In the genomic region with DNA sequence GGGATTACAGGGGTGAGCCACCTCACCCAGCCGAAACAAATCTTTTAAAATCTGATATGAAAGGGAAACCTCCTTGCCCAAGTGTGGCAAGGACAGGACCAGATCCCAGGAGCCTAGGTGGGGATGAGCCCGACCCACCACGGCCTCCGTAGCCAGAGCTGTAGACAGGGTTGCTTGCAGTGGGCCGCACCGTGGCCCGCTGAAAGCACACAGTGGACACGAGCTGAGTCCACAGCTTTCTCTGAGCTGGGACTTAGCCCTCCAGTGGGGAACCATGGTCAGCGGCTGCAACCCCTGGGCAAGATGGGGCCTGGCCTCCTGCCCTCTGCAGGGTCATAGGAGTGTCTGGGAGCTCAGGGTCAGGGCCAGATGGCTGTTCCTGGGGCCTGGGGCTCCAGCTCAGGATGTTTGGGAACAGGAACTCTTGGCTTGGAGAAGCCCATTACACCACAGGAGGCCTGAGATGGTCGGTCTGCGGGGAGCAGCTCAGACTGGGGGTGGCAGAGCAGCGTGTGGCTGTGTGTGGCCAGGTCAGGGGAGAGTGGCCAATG, we compare ENCODE assay signal across 22 cellular contexts. TPM values are rescaled to one million over a fixed set of nuclear protein-coding genes. Genes with fewer than 3 reads are reported as not detected.
DNase-seq lines count a peak whose midpoint lies in the region; ATAC-seq, FAIRE-seq and TF ChIP-seq lines count a peak whose summit lies in the region.
"Had no signal": no experiment of that assay in that cellular context is flagged by ENCODE, and none has a peak within 500 bp of the region (broad histone marks: within the 10 kb centered on the region; RNA-seq: fewer than 3 reads in every experiment).

No MANE protein-coding gene starts in this region.

- ATAC-seq in stimulated activated naive CD8-positive, alpha-beta T cell treated with anti-CD3 and anti-CD28 coated beads, Interleukin-15, amount 100 ng/mL, for 72 hours: peak; percentile 3
- ATAC-seq in stimulated activated naive CD8-positive, alpha-beta T cell treated with anti-CD3 and anti-CD28 coated beads, Interleukin-15, Interleukin-2, amounts not matched to agents 100 U/mL and 50 U/mL, for 24 hours: no peak
- ATAC-seq in HepG2 (peak; percentile 14), HG02981 (IDR thresholded peaks at IDR 0.05; ENCODE audit: unreplicated experiment) (no peak)
- ATAC-seq: HCT116 had no signal

- H3K36me3 Mint-ChIP-seq in T-helper 2 cell treated with Interferon-gamma antibody and Interleukin-4, amounts not matched to agents 5 μg/mL and 100 μg/mL, for 36 hours (ENCODE audit: low read depth): no peaks in the 10 kb centered on the region

- H3K27ac ChIP-seq in HepG2 (ENCODE audit: extremely low read length, insufficient read depth, low read length) (no peak overlapping the region), A673 (ENCODE audit: low read depth, low read length, poor library complexity, severe bottlenecking) (no peak overlapping the region)
- H3K27ac ChIP-seq: C4-2B had no signal

- TF ChIP-seq RAD21 in HepG2 (CRISPR knock-in tag; IDR thresholded peaks at IDR 0.05): no peak

- no peaks in the 10 kb centered on the region for H3K9me3 Mint-ChIP-seq in T-helper 2 cell treated with Interferon-gamma antibody and Interleukin-4, amounts not matched to agents 5 μg/mL and 100 μg/mL, for 36 hours
- no peaks in the 10 kb centered on the region for H3K9me3 Mint-ChIP-seq in stimulated activated naive CD8-positive, alpha-beta T cell treated with anti-CD3 and anti-CD28 coated beads, Interleukin-15, amount 100 ng/mL, for 72 hours

- 89% methylated on average over 4 of the region's 12 CpGs for WGBS in HepG2 (ENCODE audit: low lambda C conversion rate)

- CTCF ChIA-PET in HepG2 (lab: Yijun Ruan, JAX; ENCODE audit: low intra/inter-chr PET ratio, low total read pairs): no interaction called here
- CTCF ChIA-PET in A673 (lab: Charles Lee): no interaction called here

- FAIRE-seq in HepG2 (lab: Jason Lieb, UNC): no peak
- FAIRE-seq: G401.6, GM12891, GM19239, RCC 7860 had no signal

- intact Hi-C loops in HepG2 (cut with micrococcal nuclease; ENCODE audit: unreplicated experiment) (no loop called here), A673 (cut with micrococcal nuclease; ENCODE audit: unreplicated experiment) (no loop called here)

- POLR2A ChIA-PET in HepG2 (lab: Yijun Ruan, JAX) (interaction anchor here (0.8 kb wide), 1 partner anchor 76 kb away, joined by 3 read pairs; no protein-coding TSS in a partner anchor), A673 (lab: Charles Lee; ENCODE audit: low non-redundant PET) (no interaction called here)

- TF ChIP-seq POLR2A in HepG2 (IDR thresholded peaks at IDR 0.05; ENCODE audit: insufficient read depth in 1 of 2, low read depth in 2 of 2, low read length in 2 of 2): no peak

- in situ Hi-C loops in HepG2 (cut with HindIII; ENCODE audit: extremely low pct_ligation_motif_present, low pct_unique_long_range_greater_than_20kb): loop anchor here (10.0 kb wide), 1 partner anchor 110 kb away; no protein-coding TSS in a partner anchor

- H2AFZ ChIP-seq in HepG2 (ENCODE audit: low read length): no peak overlapping the region

- DNase-seq in T-helper 2 cell treated with Interferon-gamma antibody and Interleukin-4, amounts not matched to agents 5 μg/mL and 100 μg/mL, for 36 hours (ENCODE audit: low spot score): no peak
- DNase-seq in T-helper 2 cell (no peak), HepG2 (ENCODE audit: low spot score) (no peak), NOMO-1 treated with dmso at 0.1 percent for 144 hours (lab: John Stamatoyannopoulos, UW; ENCODE audit: unreplicated experiment) (no peak), A673 (ENCODE audit: low spot score) (no peak)
- no peak for DNase-seq in stimulated activated naive CD8-positive, alpha-beta T cell treated with anti-CD3 and anti-CD28 coated beads, Interleukin-15, amount 100 ng/mL, for 72 hours
- DNase-seq in stimulated activated naive CD8-positive, alpha-beta T cell treated with anti-CD3 and anti-CD28 coated beads, Interleukin-15, Interleukin-2, amounts not matched to agents 100 U/mL and 50 U/mL, for 24 hours: no peak
- DNase-seq: 8988T, DMS79, MV-4-11, NCI-H1436 treated with DMSO at 0.1 percent for 48 hours, NCI-H2081, NCI-H524, SHP77 treated with DMSO at 0.1 percent for 48 hours had no signal

- H3K36me3 ChIP-seq in HepG2 (replicated peaks in 1 of 2; ENCODE audit: control insufficient read depth in 1 of 2, insufficient read depth in 2 of 2, low read length in 2 of 2) (no peaks in the 10 kb centered on the region), A673 (ENCODE audit: insufficient read depth, low read length, poor library complexity, severe bottlenecking) (no peaks in the 10 kb centered on the region)

- H3K27ac Mint-ChIP-seq in T-helper 2 cell treated with Interferon-gamma antibody and Interleukin-4, amounts not matched to agents 5 μg/mL and 100 μg/mL, for 36 hours: peak overlapping the region; percentile 53
- peak overlapping the region; percentile 5 to 95 for H3K27ac Mint-ChIP-seq in stimulated activated naive CD8-positive, alpha-beta T cell treated with anti-CD3 and anti-CD28 coated beads, Interleukin-15, amount 100 ng/mL, for 72 hours

- BruUV-seq in HepG2 (replicated peaks; lab: Mats Ljungman, UMichigan) (no TSS peak), A673 (replicated peaks; lab: Mats Ljungman, UMichigan) (no TSS peak)

- H3K27me3 Mint-ChIP-seq in T-helper 2 cell treated with Interferon-gamma antibody and Interleukin-4, amounts not matched to agents 5 μg/mL and 100 μg/mL, for 36 hours (ENCODE audit: low read depth): no peaks in the 10 kb centered on the region
- no peaks in the 10 kb centered on the region for H3K27me3 Mint-ChIP-seq in stimulated activated naive CD8-positive, alpha-beta T cell treated with anti-CD3 and anti-CD28 coated beads, Interleukin-15, amount 100 ng/mL, for 72 hours

- H3K27me3 ChIP-seq in HepG2 (ENCODE audit: control insufficient read depth in 1 of 2, insufficient read depth in 2 of 2, low read length in 2 of 2) (no peaks in the 10 kb centered on the region; a peak in 1 of 5 replicates), A673 (replicated peaks; ENCODE audit: insufficient read depth, low read depth, low read length, poor library complexity) (no peaks in the 10 kb centered on the region)

- peaks cover 2% of the 10 kb centered on the region for H3K4me1 Mint-ChIP-seq in T-helper 2 cell treated with Interferon-gamma antibody and Interleukin-4, amounts not matched to agents 5 μg/mL and 100 μg/mL, for 36 hours (ENCODE audit: low read depth)
- H3K4me1 Mint-ChIP-seq in stimulated activated naive CD8-positive, alpha-beta T cell treated with anti-CD3 and anti-CD28 coated beads, Interleukin-15, amount 100 ng/mL, for 72 hours: peaks cover 19% of the 10 kb centered on the region

- no peaks in the 10 kb centered on the region for H3K79me2 ChIP-seq in HepG2 (ENCODE audit: insufficient read depth, low read length)

- no peak overlapping the region for H3K4me3 Mint-ChIP-seq in T-helper 2 cell treated with Interferon-gamma antibody and Interleukin-4, amounts not matched to agents 5 μg/mL and 100 μg/mL, for 36 hours
- H3K4me3 Mint-ChIP-seq in stimulated activated naive CD8-positive, alpha-beta T cell treated with anti-CD3 and anti-CD28 coated beads, Interleukin-15, amount 100 ng/mL, for 72 hours: no peak overlapping the region

- TF ChIP-seq CTCF in HepG2 (CRISPR knock-in tag; IDR thresholded peaks at IDR 0.05) (0 out of 2 replicates have a peak, but pooled peaks have one; percentile 8), A673 (conservative IDR thresholded peaks at IDR 0.05; ENCODE audit: low read depth, low read length) (no peak)

- peaks cover 24% of the 10 kb centered on the region for H3K4me1 ChIP-seq in HepG2 (ENCODE audit: insufficient read depth, low read length)
- no peaks in the 10 kb centered on the region for H3K4me1 ChIP-seq in A673 (ENCODE audit: insufficient read depth, low read length, poor library complexity, severe bottlenecking)

- H3K9ac ChIP-seq in HepG2 (ENCODE audit: insufficient read depth, low read depth, low read length): no peak overlapping the region

- no peak for TF ChIP-seq EP300 in HepG2 (IDR thresholded peaks at IDR 0.05; ENCODE audit: low read depth in 2 of 2, low read length in 2 of 2)
- TF ChIP-seq EP300 in HepG2 (CRISPR knock-in tag; IDR thresholded peaks at IDR 0.05; ENCODE audit: borderline replicate concordance): no peak

- H3K4me2 ChIP-seq in HepG2 (ENCODE audit: low read depth, low read length): no peak overlapping the region

- H3K4me3 ChIP-seq in HepG2 (replicated peaks in 1 of 3; ENCODE audit: insufficient read depth in 1 of 3, low read depth in 2 of 3, low read length in 3 of 3): no peak overlapping the region
- no peak overlapping the region for H3K4me3 ChIP-seq in A673 (ENCODE audit: low read depth, low read length, poor library complexity, severe bottlenecking)

- no peaks in the 10 kb centered on the region for H4K20me1 ChIP-seq in HepG2 (ENCODE audit: insufficient read depth, low read length)

- H3K9me3 ChIP-seq in HepG2 (ENCODE audit: low read length) (no peaks in the 10 kb centered on the region), A673 (ENCODE audit: low read depth, low read length, poor library complexity, severe bottlenecking) (no peaks in the 10 kb centered on the region)

RNA-seq across cellular contexts. Expression of gene GP9, which starts 24.7 kb away (rescaled TPM):
- total RNA-seq in HepG2 (2016; rRNA removed; fragmentation: Illumina TruSeq; extraction: Trizol) (not detected in 2 replicates), A673 (2021) (not detected in 2 replicates)
- total RNA-seq in HepG2 (2016; cell fraction: cytosol; rRNA removed; fragmentation: Illumina TruSeq; extraction: Trizol; ENCODE audit: low read depth): not detected in 2 replicates
- not detected in 2 replicates for total RNA-seq in HepG2 (2016; cell fraction: insoluble cytoplasmic fraction; rRNA removed; fragmentation: Illumina TruSeq; extraction: Trizol)
- not detected in 2 replicates for total RNA-seq in HepG2 (2016; cell fraction: membrane; rRNA removed; fragmentation: Illumina TruSeq; extraction: Trizol)
- not detected in 2 replicates for total RNA-seq in HepG2 (2016; cell fraction: nucleus; rRNA removed; fragmentation: Illumina TruSeq; extraction: Trizol)
- polyA plus RNA-seq in HepG2 (2011; rRNA removed): not detected in 2 replicates
- polyA plus RNA-seq in HepG2 (2011; cell fraction: cytosol; rRNA removed): not detected in 2 replicates
- not detected in 2 replicates for polyA plus RNA-seq in HepG2 (2011; cell fraction: nucleus; rRNA removed)
- polyA plus RNA-seq in HepG2 (2012): not detected in 2 replicates
- polyA plus RNA-seq in HepG2 (2016; cell fraction: cytosol; fragmentation: Illumina TruSeq; extraction: Trizol; ENCODE audit: low read depth): not detected in 2 replicates
- polyA plus RNA-seq in HepG2 (2016; cell fraction: insoluble cytoplasmic fraction; fragmentation: Illumina TruSeq; extraction: Trizol; ENCODE audit: low read depth): not detected in 2 replicates
- not detected in 2 replicates for polyA plus RNA-seq in HepG2 (2016; cell fraction: membrane; fragmentation: Illumina TruSeq; extraction: Trizol; ENCODE audit: low read depth)
- polyA plus RNA-seq in HepG2 (2016; cell fraction: nucleus; fragmentation: Illumina TruSeq; extraction: Trizol; ENCODE audit: insufficient read depth, low read depth): not detected in 2 replicates
- not detected in 2 replicates for polyA minus RNA-seq in HepG2 (2011; rRNA and poly(A)+ RNA removed; ENCODE audit: low replicate concordance)
- not detected in 2 replicates for polyA minus RNA-seq in HepG2 (2011; cell fraction: cytosol; rRNA and poly(A)+ RNA removed)
- not detected in 2 replicates for polyA minus RNA-seq in HepG2 (2011; cell fraction: nucleus; rRNA and poly(A)+ RNA removed)
- total RNA-seq: HT1080 had no signal

RNA-seq across cellular contexts. Expression of gene RAB43, which starts 36.4 kb away (rescaled TPM):
- total RNA-seq in HepG2 (2016; rRNA removed; fragmentation: Illumina TruSeq; extraction: Trizol) (10.2 and 11.8 TPM in 2 replicates), A673 (2021) (2.9 and 7.3 TPM in 2 replicates)
- 4.9 and 6.6 TPM in 2 replicates for total RNA-seq in HepG2 (2016; cell fraction: cytosol; rRNA removed; fragmentation: Illumina TruSeq; extraction: Trizol; ENCODE audit: low read depth)
- 8.0 and 12.6 TPM in 2 replicates for total RNA-seq in HepG2 (2016; cell fraction: insoluble cytoplasmic fraction; rRNA removed; fragmentation: Illumina TruSeq; extraction: Trizol)
- total RNA-seq in HepG2 (2016; cell fraction: membrane; rRNA removed; fragmentation: Illumina TruSeq; extraction: Trizol): 14.1 and 16.2 TPM in 2 replicates
- total RNA-seq in HepG2 (2016; cell fraction: nucleus; rRNA removed; fragmentation: Illumina TruSeq; extraction: Trizol): 5.6 and 13.6 TPM in 2 replicates
- 18.4 and 23.4 TPM in 2 replicates for polyA plus RNA-seq in HepG2 (2011; rRNA removed)
- 14.9 and 21.3 TPM in 2 replicates for polyA plus RNA-seq in HepG2 (2011; cell fraction: cytosol; rRNA removed)
- polyA plus RNA-seq in HepG2 (2011; cell fraction: nucleus; rRNA removed): 38.7 and 47.9 TPM in 2 replicates
- 14.5 and 21.3 TPM in 2 replicates for polyA plus RNA-seq in HepG2 (2012)
- polyA plus RNA-seq in HepG2 (2016; cell fraction: cytosol; fragmentation: Illumina TruSeq; extraction: Trizol; ENCODE audit: low read depth): 7.2 and 8.1 TPM in 2 replicates
- 5.7 and 8.1 TPM in 2 replicates for polyA plus RNA-seq in HepG2 (2016; cell fraction: insoluble cytoplasmic fraction; fragmentation: Illumina TruSeq; extraction: Trizol; ENCODE audit: low read depth)
- 11.0 and 12.3 TPM in 2 replicates for polyA plus RNA-seq in HepG2 (2016; cell fraction: membrane; fragmentation: Illumina TruSeq; extraction: Trizol; ENCODE audit: low read depth)
- polyA plus RNA-seq in HepG2 (2016; cell fraction: nucleus; fragmentation: Illumina TruSeq; extraction: Trizol; ENCODE audit: insufficient read depth, low read depth): 6.8 and 12.5 TPM in 2 replicates
- polyA minus RNA-seq in HepG2 (2011; rRNA and poly(A)+ RNA removed; ENCODE audit: low replicate concordance): 7.2 and 49.7 TPM in 2 replicates
- polyA minus RNA-seq in HepG2 (2011; cell fraction: cytosol; rRNA and poly(A)+ RNA removed): 13.9 and 15.6 TPM in 2 replicates
- 12.1 and 13.3 TPM in 2 replicates for polyA minus RNA-seq in HepG2 (2011; cell fraction: nucleus; rRNA and poly(A)+ RNA removed)

Comparison
In these comparisons a context has a peak if more than half of its experiments do, and no peak if none do; other contexts are left out.
1. ATAC-seq: peak in stimulated activated naive CD8-positive, alpha-beta T cell treated with anti-CD3 and anti-CD28 coated beads, Interleukin-15, amount 100 ng/mL, for 72 hours (single experiment) and HepG2 (single experiment); none in stimulated activated naive CD8-positive, alpha-beta T cell treated with anti-CD3 and anti-CD28 coated beads, Interleukin-15, Interleukin-2, amounts not matched to agents 100 U/mL and 50 U/mL, for 24 hours (single experiment) and HG02981 (single experiment).